Comparison of ENCODE assay signal across 17 cellular contexts in genomic region chr6:113221850-113222249, GRCh38.
"Had no signal": no experiment of that assay in that cellular context is flagged by ENCODE, and none has a peak within 500 bp of the region (broad histone marks: within the 10 kb centered on the region; RNA-seq: fewer than 3 reads in every experiment).

No MANE protein-coding gene starts in this region.

- H3K36me3 Mint-ChIP-seq: activated naive CD4-positive, alpha-beta T cell treated with anti-CD3 and anti-CD28 coated beads, Interleukin-2, amount 50 U/mL, for 72 hours had no signal

- H3K27me3 Mint-ChIP-seq: activated T-helper 17 cell treated with anti-CD3 and anti-CD28 coated beads, Interleukin-2, amount 50 U/mL, for 72 hours; brain had no signal

- ATAC-seq: activated naive CD4-positive, alpha-beta T cell treated with anti-CD3 and anti-CD28 coated beads, Interleukin-2, amount 50 U/mL, for 72 hours; activated T-helper 17 cell treated with anti-CD3 and anti-CD28 coated beads, Interleukin-2, amount 50 U/mL, for 72 hours; natural killer cell; upper lobe of right lung had no signal

- H3K4me1 Mint-ChIP-seq: activated T-helper 17 cell treated with anti-CD3 and anti-CD28 coated beads, Interleukin-2, amount 50 U/mL, for 72 hours; brain; immature natural killer cell; natural killer cell had no signal

- H3K27ac Mint-ChIP-seq: activated naive CD4-positive, alpha-beta T cell treated with anti-CD3 and anti-CD28 coated beads, Interleukin-2, amount 50 U/mL, for 72 hours; activated T-helper 17 cell treated with anti-CD3 and anti-CD28 coated beads, Interleukin-2, amount 50 U/mL, for 72 hours; brain; immature natural killer cell; natural killer cell had no signal

- H3K36me3 ChIP-seq: left ventricle myocardium inferior, ovary, prostate gland, upper lobe of right lung had no signal

- H3K27ac ChIP-seq: epithelial cell of prostate, left ventricle myocardium inferior, ovary, prostate gland, upper lobe of right lung had no signal

- H3K27me3 ChIP-seq: ovary, upper lobe of right lung had no signal

- H3K9me3 ChIP-seq: ovary, prostate gland, upper lobe of right lung had no signal

- H3K4me3 ChIP-seq: left ventricle myocardium inferior, ovary, prostate gland, upper lobe of right lung had no signal

- H3K4me3 Mint-ChIP-seq: activated T-helper 17 cell treated with anti-CD3 and anti-CD28 coated beads, Interleukin-2, amount 50 U/mL, for 72 hours; brain; immature natural killer cell; natural killer cell had no signal

- DNase-seq: activated T-cell treated with anti-CD3 and anti-CD28 coated beads, Interleukin-2, amount 50 U/mL, for 1 hour; aorta; immature natural killer cell; kidney glomerular epithelial cell; left ventricle myocardium inferior; midbrain; natural killer cell; ovary; stimulated activated CD4-positive, alpha-beta T cell treated with anti-CD3 and anti-CD28 coated beads, Interleukin-2, amount 100 ng/mL, for 48 hours; stimulated activated CD8-positive, alpha-beta memory T cell treated with anti-CD3 and anti-CD28 coated beads, Interleukin-4, amount 100 ng/mL, for 48 hours; stimulated activated naive CD4-positive, alpha-beta T cell; upper lobe of right lung had no signal

- H3K4me1 ChIP-seq: left ventricle myocardium inferior, prostate gland, upper lobe of right lung had no signal
